ENCODE assay signal across 10 cellular contexts in genomic region chr2:96817882-96818281, GRCh38. TPM values are rescaled to one million over a fixed set of nuclear protein-coding genes. Genes with fewer than 3 reads are reported as not detected.
DNase-seq lines count a peak whose midpoint lies in the region; ATAC-seq and TF ChIP-seq lines count a peak whose summit lies in the region.
"Had no signal": no experiment of that assay in that cellular context is flagged by ENCODE, and none has a peak within 500 bp of the region (broad histone marks: within the 10 kb centered on the region; RNA-seq: fewer than 3 reads in every experiment).

No MANE protein-coding gene starts in this region.

- peak overlapping the region; percentile 3 to 75 (median 62) for H3K27ac Mint-ChIP-seq in CD8-positive, alpha-beta memory T cell

- H3K4me1 ChIP-seq in CD8-positive, alpha-beta memory T cell (ENCODE audit: insufficient read depth, low read length) = peaks cover 52% of the 10 kb centered on the region
- H3K4me1 ChIP-seq in NT2/D1 (ENCODE audit: insufficient read depth, insufficient read length) (peaks cover 11% of the 10 kb centered on the region), endocrine pancreas (ENCODE audit: control insufficient read depth, insufficient read depth, low read length) (peaks cover 19% of the 10 kb centered on the region), parathyroid adenoma (peaks cover 29% of the 10 kb centered on the region), adrenal gland (replicated peaks in 1 of 2) (peaks cover 22 to 50% of the 10 kb centered on the region in 2 donors)

- TF ChIP-seq CTCF in parathyroid adenoma (IDR thresholded peaks at IDR 0.05) = no peak
- TF ChIP-seq CTCF in adrenal gland (IDR thresholded peaks at IDR 0.05) = no peak

- H3K9ac ChIP-seq in NT2/D1 (ENCODE audit: insufficient read length, low read depth) = peak overlapping the region; percentile 97
- H3K9ac ChIP-seq in endocrine pancreas (ENCODE audit: control insufficient read depth, insufficient read depth, low read length) = no peak overlapping the region
- H3K9ac ChIP-seq in parathyroid adenoma = no peak overlapping the region

- no peak overlapping the region for H2AFZ ChIP-seq in parathyroid adenoma

- no peaks in the 10 kb centered on the region for H3K9me3 ChIP-seq in CD8-positive, alpha-beta memory T cell (ENCODE audit: low read length)
- H3K9me3 ChIP-seq in NT2/D1 (ENCODE audit: insufficient read depth, low read length) (no peaks in the 10 kb centered on the region), endocrine pancreas (ENCODE audit: control insufficient read depth, low read length) (no peaks in the 10 kb centered on the region), parathyroid adenoma (ENCODE audit: control insufficient read depth, low read length) (no peaks in the 10 kb centered on the region), adrenal gland (replicated peaks in 1 of 3) (no peaks in the 10 kb centered on the region)

- ATAC-seq in GM18498 (IDR thresholded peaks at IDR 0.05; ENCODE audit: unreplicated experiment) = no peak

- H3K4me3 ChIP-seq in CD8-positive, alpha-beta memory T cell (ENCODE audit: low read length) = peak overlapping the region; percentile 84
- H3K4me3 ChIP-seq in NT2/D1 (ENCODE audit: insufficient read length, low read depth) = peak overlapping the region; percentile 83
- H3K4me3 ChIP-seq in endocrine pancreas (ENCODE audit: control insufficient read depth, insufficient read depth, low read length) = peak overlapping the region; percentile 28
- H3K4me3 ChIP-seq in parathyroid adenoma (ENCODE audit: low read depth, low read length) = peak overlapping the region; percentile 56
- H3K4me3 ChIP-seq in adrenal gland = peak overlapping the region in 1 of 4 donors; percentile 69

- peaks cover 38% of the 10 kb centered on the region for H3K79me2 ChIP-seq in parathyroid adenoma

- POLR2A ChIA-PET in CD8-positive, alpha-beta memory T cell (lab: Charles Lee) = interaction anchor here (0.6 to 1.1 kb wide), 3 partner anchors 12 to 225 kb away, joined by 3 to 5 read pairs (median 4); no protein-coding TSS in a partner anchor

- no peaks in the 10 kb centered on the region for H3K27me3 ChIP-seq in CD8-positive, alpha-beta memory T cell (ENCODE audit: insufficient read depth, low read length, poor library complexity, severe bottlenecking)
- H3K27me3 ChIP-seq in NT2/D1 (ENCODE audit: insufficient read depth, insufficient read length) = peaks cover 21% of the 10 kb centered on the region
- H3K27me3 ChIP-seq in endocrine pancreas (ENCODE audit: control insufficient read depth, insufficient read depth, low read length) = no peaks in the 10 kb centered on the region
- H3K27me3 ChIP-seq in parathyroid adenoma (ENCODE audit: control insufficient read depth, insufficient read depth, low read length) = no peaks in the 10 kb centered on the region
- H3K27me3 ChIP-seq in adrenal gland = no peaks in the 10 kb centered on the region

- peaks cover 58 to 76% (median 63%) of the 10 kb centered on the region in 3 donors for H3K4me1 Mint-ChIP-seq in CD8-positive, alpha-beta memory T cell

- H3K36me3 ChIP-seq in CD8-positive, alpha-beta memory T cell (ENCODE audit: insufficient read depth, low read length) = peaks cover 6% of the 10 kb centered on the region
- H3K36me3 ChIP-seq in NT2/D1 (ENCODE audit: insufficient read depth, insufficient read length, low read length) = peaks cover 14% of the 10 kb centered on the region
- H3K36me3 ChIP-seq in endocrine pancreas (ENCODE audit: control insufficient read depth, insufficient read depth, low read length) = no peaks in the 10 kb centered on the region
- H3K36me3 ChIP-seq in parathyroid adenoma (ENCODE audit: control insufficient read depth, insufficient read depth, low read length) = no peaks in the 10 kb centered on the region
- H3K36me3 ChIP-seq in adrenal gland (replicated peaks in 1 of 2) = peaks cover 0 to 3% of the 10 kb centered on the region in 2 donors

- H3K4me2 ChIP-seq in parathyroid adenoma (ENCODE audit: low read length) = peak overlapping the region; percentile 97

- H3K36me3 Mint-ChIP-seq in CD8-positive, alpha-beta memory T cell = peaks cover 0 to 55% (median 10%) of the 10 kb centered on the region in 3 donors

- CTCF ChIA-PET in CD8-positive, alpha-beta memory T cell (lab: Charles Lee) = interaction anchor here (0.7 to 5.8 kb wide), 9 partner anchors 8 to 264 kb away, joined by 3 to 38 read pairs (median 3); partner anchors contain the start of genes ANKRD39 and CNNM4

- peak overlapping the region; percentile 85 to 93 (median 87) for H3K4me3 Mint-ChIP-seq in CD8-positive, alpha-beta memory T cell

- H3K27ac ChIP-seq in CD8-positive, alpha-beta memory T cell (ENCODE audit: low read depth, low read length) = no peak overlapping the region
- no peak overlapping the region for H3K27ac ChIP-seq in parathyroid adenoma
- H3K27ac ChIP-seq in adrenal gland = no peak overlapping the region

- TF ChIP-seq POLR2A in adrenal gland (IDR thresholded peaks at IDR 0.05) = no peak

- H3K9me3 Mint-ChIP-seq in CD8-positive, alpha-beta memory T cell = no peaks in the 10 kb centered on the region

- WGBS in adrenal gland, 4 donors = 80 to 92% (median 83%) methylated on average over 8 of the region's 8 CpGs

- H3K27me3 Mint-ChIP-seq in CD8-positive, alpha-beta memory T cell = peaks cover 0 to 1% of the 10 kb centered on the region in 2 donors

- DNase-seq in CD8-positive, alpha-beta memory T cell = no peak
- DNase-seq in NT2/D1 (ENCODE audit: low read depth, low spot score) = no peak
- no peak for DNase-seq in adrenal gland
- no peak for DNase-seq in activated effector memory CD4-positive, alpha-beta T cell treated with Interleukin-2 at 50 U/mL for 16 hours
- DNase-seq in NCI-H345 (lab: John Stamatoyannopoulos, UW) = no peak
- DNase-seq: activated CD4-positive, alpha-beta T cell treated with anti-CD3 and anti-CD28 coated beads for 48 hours; stimulated activated CD4-positive, alpha-beta T cell treated with anti-CD3 and anti-CD28 coated beads, Interleukin-2, amount 100 ng/mL, for 24 hours had no signal

- intact Hi-C loops in adrenal gland (cut with DNase I) = loop anchor here in 1 of 2 donors (10.0 kb wide), 1 partner anchor 47 kb away; no protein-coding TSS in a partner anchor

RNA-seq across cellular contexts. Expression of gene CNNM3, which starts 1.8 kb away (rescaled TPM):
- 10 to 100 TPM; 32.6 to 36.6 TPM for total RNA-seq in CD8-positive, alpha-beta memory T cell
- polyA plus RNA-seq in CD8-positive, alpha-beta memory T cell = 13.0 TPM
- 10 to 100 TPM; 14.7 to 42.4 (median 23.9) TPM for total RNA-seq in adrenal gland
- 10 to 100 TPM in 2 of 3 donors, 1 to 10 TPM in 1; 6.7 to 11.9 (median 10.5) TPM for polyA plus RNA-seq in adrenal gland

RNA-seq across cellular contexts. Expression of gene ANKRD23, which starts 25.9 kb away (rescaled TPM):
- total RNA-seq in CD8-positive, alpha-beta memory T cell = 1 to 10 TPM; 3.8 to 3.9 TPM
- polyA plus RNA-seq in CD8-positive, alpha-beta memory T cell = 0.47 TPM
- total RNA-seq in adrenal gland = 1 to 10 TPM; 1.1 to 4.8 (median 3.1) TPM
- 10 to 100 TPM in 1 of 3 donors, 1 to 10 TPM in 2; 1.5 to 10.6 (median 5.3) TPM for polyA plus RNA-seq in adrenal gland

RNA-seq across cellular contexts. Expression of gene ANKRD39, which starts 39.9 kb away (rescaled TPM):
- 10 to 100 TPM; 30.9 to 32.2 TPM for total RNA-seq in CD8-positive, alpha-beta memory T cell
- polyA plus RNA-seq in CD8-positive, alpha-beta memory T cell = 29.6 TPM
- total RNA-seq in adrenal gland = 10 to 100 TPM; 17.0 to 49.5 (median 20.3) TPM
- 10 to 100 TPM in 2 of 3 donors, 1 to 10 TPM in 1; 9.2 to 39.5 (median 25.5) TPM for polyA plus RNA-seq in adrenal gland

RNA-seq across cellular contexts. Expression of gene SEMA4C, which starts 52.0 kb away (rescaled TPM):
- total RNA-seq in CD8-positive, alpha-beta memory T cell = 10 to 100 TPM; 16.6 to 18.7 TPM
- 7.1 TPM for polyA plus RNA-seq in CD8-positive, alpha-beta memory T cell
- total RNA-seq in adrenal gland = 10 to 100 TPM; 14.0 to 31.6 (median 27.8) TPM
- polyA plus RNA-seq in adrenal gland = 10 to 100 TPM in 2 of 3 donors, 1 to 10 TPM in 1; 4.4 to 23.4 (median 14.6) TPM

RNA-seq across cellular contexts. Expression of gene CNNM4, which starts 57.2 kb away (rescaled TPM):
- total RNA-seq in CD8-positive, alpha-beta memory T cell = 1 to 10 TPM; 6.9 to 7.2 TPM
- 4.1 TPM for polyA plus RNA-seq in CD8-positive, alpha-beta memory T cell
- total RNA-seq in adrenal gland = 1 to 10 TPM; 3.2 to 7.7 (median 5.1) TPM
- 1 to 10 TPM; 2.2 to 4.9 (median 3.2) TPM for polyA plus RNA-seq in adrenal gland
